ENCODE assay signal across 31 cellular contexts in genomic region chr10:19256331-19256730, GRCh38.
"Had no signal": no experiment of that assay in that cellular context is flagged by ENCODE, and none has a peak within 500 bp of the region (broad histone marks: within the 10 kb centered on the region; RNA-seq: fewer than 3 reads in every experiment).

No MANE protein-coding gene starts in this region.

- H3K4me3 ChIP-seq: adrenal gland, body of pancreas, breast epithelium had no signal

- H3K4me1 ChIP-seq: adrenal gland, body of pancreas, breast epithelium had no signal

- H3K27me3 ChIP-seq: adrenal gland, body of pancreas, brain microvascular endothelial cell, breast epithelium had no signal

- H3K36me3 ChIP-seq: adrenal gland, brain microvascular endothelial cell, breast epithelium had no signal

- DNase-seq: activated B cell treated with CpG ODN at 0.5 μM for 24 hours; activated CD4-positive, alpha-beta memory T cell treated with anti-CD3 and anti-CD28 coated beads for 36 hours; activated CD4-positive, alpha-beta T cell treated with anti-CD3 and anti-CD28 coated beads for 4 hours; activated CD4-positive, alpha-beta T cell treated with anti-CD3 and anti-CD28 coated beads, Interleukin-2, amount 10 ng/mL, durations not matched to agents 24 days and 14 days; activated CD4-positive, alpha-beta T cell treated with anti-CD3 and anti-CD28 coated beads, Interleukin-2, amount 50 U/mL, for 1 hour; activated CD4-positive, alpha-beta T cell treated with anti-CD3 and anti-CD28 coated beads, Interleukin-2, amount 50 U/mL, for 4 hours; activated CD4-positive, CD25-positive, alpha-beta regulatory T cell treated with anti-CD3 and anti-CD28 coated beads, Interleukin-2, amount 50 U/mL, for 72 hours; activated CD8-positive, alpha-beta memory T cell treated with anti-CD3 and anti-CD28 coated beads, Interleukin-2, amount 50 U/mL, for 4 hours; activated CD8-positive, alpha-beta T cell treated with anti-CD3 and anti-CD28 coated beads for 36 hours; activated effector memory CD4-positive, alpha-beta T cell treated with anti-CD3 and anti-CD28 coated beads, Interleukin-2, amount 50 U/mL, for 16 hours; activated gamma-delta T cell treated with Interleukin-2 at 50 U/mL for 16 hours; activated naive CD4-positive, alpha-beta T cell; activated naive CD4-positive, alpha-beta T cell treated with anti-CD3 and anti-CD28 coated beads for 36 hours; activated naive CD4-positive, alpha-beta T cell treated with anti-CD3 and anti-CD28 coated beads, Interleukin-2, amount 50 U/mL, for 16 hours; activated naive CD8-positive, alpha-beta T cell treated with anti-CD3 and anti-CD28 coated beads for 36 hours; activated T-cell treated with anti-CD3 and anti-CD28 coated beads for 4 hours; activated T-cell treated with anti-CD3 and anti-CD28 coated beads, Interleukin-2, amount 50 U/mL, for 1 hour; activated T-cell treated with anti-CD3 and anti-CD28 coated beads, Interleukin-2, amount 50 U/mL, for 4 hours; activated T-cell treated with anti-CD3 and anti-CD28 coated beads, Interleukin-2, amount 50 U/mL, for 72 hours; adrenal gland; amniotic stem cell; aorta; body of pancreas; brain microvascular endothelial cell; central memory CD4-positive, alpha-beta T cell; T-helper 2 cell; T-helper 9 cell had no signal

- ATAC-seq: activated CD8-positive, alpha-beta T cell treated with anti-CD3 and anti-CD28 coated beads for 36 hours; activated naive CD4-positive, alpha-beta T cell treated with anti-CD3 and anti-CD28 coated beads, Interleukin-2, amount 50 U/mL, for 72 hours; activated T-cell treated with anti-CD3 and anti-CD28 coated beads, Interleukin-2, amount 50 U/mL, for 4 hours; activated T-cell treated with anti-CD3 and anti-CD28 coated beads, Interleukin-2, amount 50 U/mL, for 72 hours; activated T-helper 17 cell treated with anti-CD3 and anti-CD28 coated beads, Interleukin-2, amount 50 U/mL, for 72 hours; body of pancreas had no signal

- H3K9me3 ChIP-seq: adrenal gland, body of pancreas, breast epithelium had no signal

- H3K27ac ChIP-seq: adrenal gland, body of pancreas, brain microvascular endothelial cell, breast epithelium, VCaP had no signal
